9 cellular contexts compared by ENCODE assay signal in genomic region chr2:138829326-138829725, GRCh38. TPM values are rescaled to one million over a fixed set of nuclear protein-coding genes. Genes with fewer than 3 reads are reported as not detected.
DNase-seq lines count a peak whose midpoint lies in the region; ATAC-seq and TF ChIP-seq lines count a peak whose summit lies in the region.
"Had no signal": no experiment of that assay in that cellular context is flagged by ENCODE, and none has a peak within 500 bp of the region (broad histone marks: within the 10 kb centered on the region; RNA-seq: fewer than 3 reads in every experiment).

No MANE protein-coding gene starts in this region.

- H3K36me3 ChIP-seq in DOHH2 (ENCODE audit: control insufficient read depth, low read length) = no peaks in the 10 kb centered on the region

- H4K20me1 ChIP-seq in DOHH2 (ENCODE audit: control insufficient read depth, insufficient read depth, low read depth, low read length) = no peaks in the 10 kb centered on the region

- no peaks in the 10 kb centered on the region for H3K4me1 ChIP-seq in DOHH2 (ENCODE audit: control insufficient read depth, low read length)

- H3K27ac ChIP-seq in DOHH2 (ENCODE audit: low read depth, low read length) (no peak overlapping the region), RWPE1 (no peak overlapping the region)

- H3K4me1 Mint-ChIP-seq in osteocyte (ENCODE audit: unreplicated experiment) = no peaks in the 10 kb centered on the region

- no peaks in the 10 kb centered on the region for H3K9me3 Mint-ChIP-seq in osteocyte (ENCODE audit: unreplicated experiment)

- H3K9me2 ChIP-seq in DOHH2 (replicated peaks; ENCODE audit: control insufficient read depth, low read length) = no peaks in the 10 kb centered on the region

- H3K36me3 Mint-ChIP-seq in osteocyte (ENCODE audit: unreplicated experiment) = no peaks in the 10 kb centered on the region

- TF ChIP-seq CTCF in DOHH2 (IDR thresholded peaks at IDR 0.05; ENCODE audit: low read depth, low read length, poor library complexity, severe bottlenecking) (peak; percentile 52), RWPE1 (conservative IDR thresholded peaks at IDR 0.05; ENCODE audit: low read depth) (0 out of 2 replicates have a peak, but pooled peaks have one; percentile 24), osteocyte (IDR thresholded peaks at IDR 0.05) (peak; percentile 37)

- H3K27me3 ChIP-seq in DOHH2 (ENCODE audit: control insufficient read depth, low read length) = peaks cover 4% of the 10 kb centered on the region; the same call in 1 of the 2 replicates

- H3K4me3 ChIP-seq in DOHH2 (ENCODE audit: low read length) = no peak overlapping the region

- H3K4me3 Mint-ChIP-seq in osteocyte (ENCODE audit: unreplicated experiment) = no peak overlapping the region

- H3K4me2 ChIP-seq in DOHH2 (ENCODE audit: low read length) = no peak overlapping the region

- H3K79me2 ChIP-seq in DOHH2 (ENCODE audit: control insufficient read depth, low read length) = no peaks in the 10 kb centered on the region

- H3K27me3 Mint-ChIP-seq in osteocyte (ENCODE audit: unreplicated experiment) = peaks cover 36% of the 10 kb centered on the region

- no peak overlapping the region for H3K27ac Mint-ChIP-seq in osteocyte (ENCODE audit: unreplicated experiment)

- POLR2A ChIA-PET in RWPE1 (lab: Yijun Ruan, JAX; ENCODE audit: low non-redundant PET) = no interaction called here

- peak; percentile 43 for ATAC-seq in GM19397 (IDR thresholded peaks at IDR 0.05; ENCODE audit: unreplicated experiment)
- ATAC-seq in HG03095 (IDR thresholded peaks at IDR 0.05; ENCODE audit: unreplicated experiment) = no peak

- CTCF ChIA-PET in RWPE1 (lab: Yijun Ruan, JAX) = interaction anchor here (1.0 kb wide), 1 partner anchor 919 kb away, joined by 5 read pairs; no protein-coding TSS in a partner anchor

- H3F3A ChIP-seq in DOHH2 (ENCODE audit: control insufficient read depth, insufficient read depth) = no peaks in the 10 kb centered on the region

- H3K9me3 ChIP-seq in DOHH2 (ENCODE audit: control insufficient read depth, insufficient read depth, low read length) = no peaks in the 10 kb centered on the region

- DNase-seq in HuH-7 (ENCODE audit: low spot score) = peak; percentile 45
- DNase-seq in RWPE1 (ENCODE audit: low spot score) = peak; percentile 29
- DNase-seq in dermis blood vessel endothelial cell = peak; percentile 55
- DNase-seq in osteocyte (ENCODE audit: extremely low spot score, unreplicated experiment) = no peak
- DNase-seq in putamen (ENCODE audit: low spot score) = no peak

RNA-seq across cellular contexts. Expression of gene NXPH2, which starts 49.1 kb away (rescaled TPM):
- total RNA-seq in dermis blood vessel endothelial cell = not detected in 2 replicates
- not detected in 2 replicates for total RNA-seq in osteocyte
- total RNA-seq: T-helper 1 cell treated with Interleukin-12 subunit alpha and Interleukin-12 subunit beta and Interleukin-4 antibody, amounts not matched to agents 30 ng/mL and 1 ng/mL, for 36 hours had no signal

Comparison
In these comparisons a context has a peak if more than half of its experiments do, and no peak if none do; other contexts are left out.
1. DNase-seq: peak in HuH-7 (single experiment), RWPE1 (single experiment) and dermis blood vessel endothelial cell (single experiment); none in osteocyte (single experiment) and putamen (single experiment).
2. Peak in every context shown above with its lines, with median percentiles within 50 percentile points of each other: CTCF ChIP-seq.